8 cellular contexts compared by ENCODE assay signal in genomic region chr9:132877818-132878694, GRCh38. TPM values are rescaled to one million over a fixed set of nuclear protein-coding genes. Genes with fewer than 3 reads are reported as not detected.
A peak's percentile ranks its signal among the peaks of the same experiment; 100 is the strongest.
DNase-seq lines count a peak whose midpoint lies in the region; ATAC-seq and TF ChIP-seq lines count a peak whose summit lies in the region.

Gene AK8 (minus strand): TSS chr9:132878284. CDS start chr9:132878255, 29 bp downstream.

- H3K4me1 ChIP-seq in Karpas-422 (ENCODE audit: low read length), result peaks cover 17% of the 10 kb centered on the region
- H3K4me1 ChIP-seq in right atrium auricular region, result peaks cover 0 to 18% of the 10 kb centered on the region in 2 donors
- no peaks in the 10 kb centered on the region for H3K4me1 ChIP-seq in prostate gland (replicated peaks)
- peaks cover 6 to 20% (median 10%) of the 10 kb centered on the region in 4 donors for H3K4me1 ChIP-seq in upper lobe of left lung

- H3K36me3 ChIP-seq in Karpas-422 (ENCODE audit: insufficient read depth, low read length) (no peaks in the 10 kb centered on the region), right atrium auricular region (no peaks in the 10 kb centered on the region), prostate gland (no peaks in the 10 kb centered on the region), upper lobe of left lung (no peaks in the 10 kb centered on the region)

- DNase-seq in COLO668 (lab: John Stamatoyannopoulos, UW; ENCODE audit: unreplicated experiment) (peak; percentile 83), GM20000 (ENCODE audit: low spot score) (peak; percentile 96), Karpas-422 (peak; percentile 92), T-helper 1 cell (peak; percentile 56 to 79 (median 63)), anterior cingulate cortex (lab: John Stamatoyannopoulos, UW) (peak in 51 of 58 donors; percentile 12 to 71 (median 52)), right atrium auricular region (ENCODE audit: low spot score) (peak; percentile 75), prostate gland (ENCODE audit: low spot score) (peak; percentile 40), upper lobe of left lung (peak; percentile 64 to 97)

- peak within 1 kb of the TSS; percentile 93 for H3K9ac ChIP-seq in Karpas-422 (ENCODE audit: low read length)

- TF ChIP-seq POLR2A in prostate gland (IDR thresholded peaks at IDR 0.05) (no peak), upper lobe of left lung (IDR thresholded peaks at IDR 0.05) (peak in 2 of 4 donors; percentile 41 to 62)

- H3K9me3 ChIP-seq in Karpas-422 (ENCODE audit: low read length), result no peaks in the 10 kb centered on the region
- H3K9me3 ChIP-seq in right atrium auricular region, result no peaks in the 10 kb centered on the region
- no peaks in the 10 kb centered on the region for H3K9me3 ChIP-seq in prostate gland
- no peaks in the 10 kb centered on the region for H3K9me3 ChIP-seq in upper lobe of left lung

- peak within 1 kb of the TSS; percentile 98 for H3K4me2 ChIP-seq in Karpas-422 (ENCODE audit: low read depth, low read length, poor library complexity, severe bottlenecking)

- 1% methylated on average over 76 of the region's 89 CpGs for WGBS in prostate gland
- WGBS in upper lobe of left lung, 2 donors, result 1 to 2% methylated on average over 12 to 40 of the region's 89 CpGs

- no peaks in the 10 kb centered on the region for H3K27me3 ChIP-seq in Karpas-422 (ENCODE audit: low read length)
- H3K27me3 ChIP-seq in right atrium auricular region, result no peaks in the 10 kb centered on the region
- H3K27me3 ChIP-seq in prostate gland (replicated peaks; ENCODE audit: insufficient read depth), result no peaks in the 10 kb centered on the region
- H3K27me3 ChIP-seq in upper lobe of left lung, result no peaks in the 10 kb centered on the region

- ATAC-seq in upper lobe of left lung (ENCODE audit: low FRiP score in 2 of 2), result peak; percentile 81 to 97

- no peaks in the 10 kb centered on the region for H3K9me2 ChIP-seq in Karpas-422 (replicated peaks; ENCODE audit: insufficient read depth, low read length)

- no peaks in the 10 kb centered on the region for H4K20me1 ChIP-seq in Karpas-422 (ENCODE audit: insufficient read depth, low read depth, low read length)

- H3K27ac ChIP-seq in Karpas-422 (ENCODE audit: low read length) (no peak within 1 kb of the TSS), right atrium auricular region (peak within 1 kb of the TSS; percentile 85 to 89), prostate gland (peak within 1 kb of the TSS; percentile 78 to 80), upper lobe of left lung (peak within 1 kb of the TSS; percentile 82 to 85 (median 83))

- no peak for TF ChIP-seq CTCF in GM20000 (IDR thresholded peaks at IDR 0.05; ENCODE audit: extremely low read depth, missing control alignments)
- TF ChIP-seq CTCF in right atrium auricular region (IDR thresholded peaks at IDR 0.05), result no peak
- peak in 2 of 4 experiments; percentile 3 to 14 for TF ChIP-seq CTCF in prostate gland (IDR thresholded peaks at IDR 0.05)
- peak in 1 of 6 experiments; percentile 26 for TF ChIP-seq CTCF in upper lobe of left lung (IDR thresholded peaks at IDR 0.05)

- peak in 1 of 4 donors; percentile 43 for TF ChIP-seq EP300 in upper lobe of left lung (IDR thresholded peaks at IDR 0.05)

- intact Hi-C loops in prostate gland (cut with DNase I), result loop anchor here (10.0 kb wide), 2 partner anchors 67 to 203 kb away; partner anchors contain the start of genes GTF3C4 and TSC1

- peak within 1 kb of the TSS; percentile 96 for H3K4me3 ChIP-seq in Karpas-422 (ENCODE audit: low read length)
- H3K4me3 ChIP-seq in right atrium auricular region, result peak within 1 kb of the TSS; percentile 93 to 94
- H3K4me3 ChIP-seq in prostate gland, result peak within 1 kb of the TSS; percentile 79 to 87
- peak within 1 kb of the TSS; percentile 81 to 87 (median 85) for H3K4me3 ChIP-seq in upper lobe of left lung

- H2AFZ ChIP-seq in Karpas-422 (ENCODE audit: low read length), result peak within 1 kb of the TSS; percentile 99

- H3K79me2 ChIP-seq in Karpas-422 (ENCODE audit: low read length), result no peaks in the 10 kb centered on the region

RNA-seq across cellular contexts. Expression of gene AK8, which starts in this region (rescaled TPM):
- 1.3 TPM in 1 of 2 replicates, not detected in the other for total RNA-seq in Karpas-422 (2014; rRNA removed; shearing (Covaris generic); ENCODE audit: low replicate concordance)
- under 1 TPM in 1 of 2 donors, not detected in 1; 0.19 TPM for total RNA-seq in right atrium auricular region
- total RNA-seq in prostate gland, result 1 to 10 TPM; 3.3 to 4.1 TPM
- 1 to 10 TPM in 5 of 6 donors, under 1 TPM in 1; 0.44 to 8.4 (median 3.6) TPM for total RNA-seq in upper lobe of left lung

Comparison
In these comparisons a context has a peak if more than half of its experiments do, and no peak if none do; other contexts are left out.
1. Peak in DNase-seq, H3K4me3 ChIP-seq and H3K27ac ChIP-seq in right atrium auricular region; RNA of the gene not detected or under 1 TPM.
2. DNase-seq: peak in every context shown above with its lines; median percentile 96 in GM20000; 92 in Karpas-422; 83 in COLO668; 80 in upper lobe of left lung; 75 in right atrium auricular region; 63 in T-helper 1 cell; 52 in anterior cingulate cortex; 40 in prostate gland.